ENCODE assay signal across 22 cellular contexts in genomic region chr2:234116050-234116449, GRCh38.
DNase-seq lines count a peak whose midpoint lies in the region; ATAC-seq, FAIRE-seq and TF ChIP-seq lines count a peak whose summit lies in the region.
"Had no signal": no experiment of that assay in that cellular context is flagged by ENCODE, and none has a peak within 500 bp of the region (broad histone marks: within the 10 kb centered on the region; RNA-seq: fewer than 3 reads in every experiment).

No MANE protein-coding gene starts in this region.

- no peaks in the 10 kb centered on the region for H3K36me3 ChIP-seq in Panc1 (ENCODE audit: control insufficient read depth, insufficient read depth, low read length)

- intact Hi-C loops in Panc1 (cut with micrococcal nuclease; ENCODE audit: unreplicated experiment): no loop called here

- H3K36me3 Mint-ChIP-seq in T-cell: no peaks in the 10 kb centered on the region
- H3K36me3 Mint-ChIP-seq: CD8-positive, alpha-beta T cell had no signal

- no peak for ATAC-seq in Panc1
- ATAC-seq in T-cell (replicated peaks in 1 of 4): no peak
- ATAC-seq: CD8-positive, alpha-beta T cell had no signal

- no peaks in the 10 kb centered on the region for H3K4me1 Mint-ChIP-seq in T-cell

- H3K4me1 ChIP-seq in Panc1 (ENCODE audit: control insufficient read depth, insufficient read depth, low read length): no peaks in the 10 kb centered on the region

- 0 out of 2 replicates have a peak, but pooled peaks cover 7% of the 10 kb centered on the region for H3K9me3 ChIP-seq in Panc1 (ENCODE audit: control insufficient read depth, insufficient read depth, low read depth, low read length)

- H3K9me3 Mint-ChIP-seq in T-cell: no peaks in the 10 kb centered on the region
- H3K9me3 Mint-ChIP-seq: CD8-positive, alpha-beta T cell had no signal

- no peaks in the 10 kb centered on the region for H3K27me3 ChIP-seq in Panc1 (ENCODE audit: control insufficient read depth, insufficient read depth, low read length)

- CTCF ChIA-PET in Panc1 (lab: Charles Lee) (no interaction called here), T-cell (lab: Charles Lee) (no interaction called here)

- peaks cover 3 to 12% of the 10 kb centered on the region in 2 donors for H3K27me3 Mint-ChIP-seq in T-cell

- H3K27ac Mint-ChIP-seq in T-cell: no peak overlapping the region
- H3K27ac Mint-ChIP-seq: CD8-positive, alpha-beta T cell had no signal

- in situ Hi-C loops in Panc1 (cut with HindIII; ENCODE audit: low pct_unique_long_range_greater_than_20kb, low sequenced_read_pairs): no loop called here

- H3K27ac ChIP-seq in Panc1 (ENCODE audit: low read length): peak overlapping the region; percentile 57; the same call in 1 of the 2 replicates

- BruUV-seq in Panc1 (replicated peaks; lab: Mats Ljungman, UMichigan): no TSS peak

- FAIRE-seq in H54 (lab: Jason Lieb, UNC): peak; percentile 93
- FAIRE-seq: GM12891, H1 had no signal

- H3K4me3 ChIP-seq in Panc1 (ENCODE audit: low read depth in 2 of 2, low read length in 2 of 2): no peak overlapping the region

- POLR2A ChIA-PET in Panc1 (lab: Charles Lee): no interaction called here
- POLR2A ChIA-PET in T-cell (lab: Charles Lee): no interaction called here

- DNase-seq in H54 (ENCODE audit: insufficient read length, low spot score) (no peak), Panc1 (ENCODE audit: low read depth, low spot score) (no peak), glomerular visceral epithelial cell (ENCODE audit: extremely low spot score) (peak; percentile 41), renal cortical epithelial cell (ENCODE audit: low read depth) (peak; percentile 68), T-cell (no peak), NAMALWA (ENCODE audit: low spot score) (no peak), amygdala (lab: John Stamatoyannopoulos, UW) (no peak)
- DNase-seq: C1 segment of cervical spinal cord; CD8-positive, alpha-beta T cell; Kasumi-1; MM.1S; NCI-H1092 treated with DMSO at 0.1 percent for 48 hours; NCI-H146; NCI-H2029 treated with DMSO at 0.1 percent for 48 hours; NCI-H226; NCI-H524; NCI-H774; NK-92 treated with Interleukin-12 subunit alpha and Interleukin-12 subunit beta, amount 100 ng/mL, for 24 hours; Right ventricle myocardium superior; SW 1271 had no signal

- H3K4me3 Mint-ChIP-seq in T-cell: no peak overlapping the region
- H3K4me3 Mint-ChIP-seq: CD8-positive, alpha-beta T cell had no signal

- TF ChIP-seq POLR2A in H54 (IDR thresholded peaks at IDR 0.05; ENCODE audit: low read depth, low read length): no peak

- TF ChIP-seq CTCF in Panc1 (IDR thresholded peaks at IDR 0.05): no peak

Comparison
In these comparisons a context has a peak if more than half of its experiments do, and no peak if none do; other contexts are left out.
1. DNase-seq: peak in glomerular visceral epithelial cell (single experiment) and renal cortical epithelial cell (single experiment); none in H54 (single experiment), Panc1 (single experiment), T-cell (0 of 34), NAMALWA (single experiment) and amygdala (0 of 56).